Comparison of ENCODE assay signal across 26 cellular contexts in the genomic region with DNA sequence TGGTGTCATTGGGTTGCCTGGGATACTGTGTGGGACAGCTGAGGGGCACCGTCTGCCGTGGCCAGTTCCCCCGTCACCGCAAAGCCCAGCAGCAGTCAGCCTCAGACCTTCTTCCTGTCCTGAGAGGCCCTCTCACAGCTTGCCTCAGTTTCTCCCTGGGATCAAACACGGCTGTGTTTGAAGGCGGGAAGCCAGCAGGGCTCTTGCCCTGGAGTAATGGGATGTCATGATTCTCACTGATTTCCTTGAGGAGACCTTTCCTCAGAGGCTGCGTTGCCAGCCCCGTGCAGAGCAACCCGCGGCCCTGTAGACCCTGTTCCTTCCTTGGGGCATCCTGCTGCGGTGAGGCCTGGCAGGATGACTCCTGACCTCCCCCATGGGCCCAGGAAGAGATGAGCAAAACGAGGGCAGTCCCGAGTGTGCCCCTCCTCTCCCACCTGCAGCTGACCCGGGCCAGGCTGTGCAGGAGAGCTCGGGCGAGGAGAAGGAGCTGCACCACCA.
"Had no signal": no experiment of that assay in that cellular context is flagged by ENCODE, and none has a peak within 500 bp of the region (broad histone marks: within the 10 kb centered on the region; RNA-seq: fewer than 3 reads in every experiment).

No MANE protein-coding gene starts in this region.

- H3K36me3 ChIP-seq: brain microvascular endothelial cell had no signal

- H3K27me3 Mint-ChIP-seq: activated CD4-positive, alpha-beta T cell treated with anti-CD3 and anti-CD28 coated beads, Interleukin-2, amount 10 ng/mL, durations not matched to agents 7 days and 5 days had no signal

- H3K9me3 ChIP-seq: left ventricle myocardium inferior, neutrophil, pancreas, psoas muscle, transverse colon had no signal

- H3K27me3 ChIP-seq: brain microvascular endothelial cell had no signal

- H3K9me3 Mint-ChIP-seq: activated CD4-positive, alpha-beta T cell treated with anti-CD3 and anti-CD28 coated beads, Interleukin-2, amount 10 ng/mL, durations not matched to agents 7 days and 5 days; activated naive CD4-positive, alpha-beta T cell treated with anti-CD3 and anti-CD28 coated beads, Interleukin-2, amount 10 ng/mL, durations not matched to agents 7 days and 5 days; activated T-helper 1 cell treated with anti-CD3 and anti-CD28 coated beads, Interleukin-12 subunit alpha, Interleukin-12 subunit beta, Interleukin-2, Interleukin-4 antibody, amounts not matched to agents 30 ng/mL and 10 ng/mL and 1 ng/mL, durations not matched to agents 14 hours and 24 hours and 36 hours; nephron progenitor cell had no signal

- ATAC-seq: pancreas, psoas muscle had no signal

- DNase-seq: activated CD4-positive, alpha-beta T cell treated with anti-CD3 and anti-CD28 coated beads, Interleukin-2, amount 10 ng/mL, durations not matched to agents 7 days and 5 days; activated effector memory CD4-positive, alpha-beta T cell treated with anti-CD3 and anti-CD28 coated beads, Interleukin-2, amount 50 U/mL, for 16 hours; activated naive CD4-positive, alpha-beta T cell treated with anti-CD3 and anti-CD28 coated beads, Interleukin-2, amount 10 ng/mL, durations not matched to agents 7 days and 5 days; activated T-cell treated with anti-CD3 and anti-CD28 coated beads for 4 hours; amniotic stem cell; brain microvascular endothelial cell; effector memory CD4-positive, alpha-beta T cell; left ventricle myocardium inferior; nephron progenitor cell; stimulated activated CD4-positive, alpha-beta T cell treated with anti-CD3 and anti-CD28 coated beads, Interleukin-15, amount 100 ng/mL, for 24 hours; stimulated activated CD4-positive, alpha-beta T cell treated with anti-CD3 and anti-CD28 coated beads, Interleukin-2, amount 100 ng/mL, for 24 hours; stimulated activated naive CD4-positive, alpha-beta T cell; T-helper 9 cell; transverse colon had no signal

- H3K4me3 ChIP-seq: coronary artery, dorsolateral prefrontal cortex, left ventricle myocardium inferior, lung, pancreas, psoas muscle, smooth muscle cell, transverse colon had no signal

- H3K27ac Mint-ChIP-seq: activated CD4-positive, alpha-beta T cell treated with anti-CD3 and anti-CD28 coated beads, Interleukin-2, amount 10 ng/mL, durations not matched to agents 7 days and 5 days; activated naive CD4-positive, alpha-beta T cell treated with anti-CD3 and anti-CD28 coated beads, Interleukin-2, amount 10 ng/mL, durations not matched to agents 7 days and 5 days; activated T-helper 1 cell treated with anti-CD3 and anti-CD28 coated beads, Interleukin-12 subunit alpha, Interleukin-12 subunit beta, Interleukin-2, Interleukin-4 antibody, amounts not matched to agents 30 ng/mL and 10 ng/mL and 1 ng/mL, durations not matched to agents 14 hours and 24 hours and 36 hours; nephron progenitor cell had no signal

- H3K4me2 ChIP-seq: smooth muscle cell had no signal

- H3K27ac ChIP-seq: brain microvascular endothelial cell, coronary artery, dorsolateral prefrontal cortex, left ventricle myocardium inferior, neutrophil, pancreas, psoas muscle, transverse colon, VCaP had no signal

- FAIRE-seq: astrocyte, frontal cortex, pancreas, TTC549 had no signal

- H3K4me1 ChIP-seq: pancreas had no signal

- H3K4me3 Mint-ChIP-seq: activated CD4-positive, alpha-beta T cell treated with anti-CD3 and anti-CD28 coated beads, Interleukin-2, amount 10 ng/mL, durations not matched to agents 7 days and 5 days; activated naive CD4-positive, alpha-beta T cell treated with anti-CD3 and anti-CD28 coated beads, Interleukin-2, amount 10 ng/mL, durations not matched to agents 7 days and 5 days; activated T-helper 1 cell treated with anti-CD3 and anti-CD28 coated beads, Interleukin-12 subunit alpha, Interleukin-12 subunit beta, Interleukin-2, Interleukin-4 antibody, amounts not matched to agents 30 ng/mL and 10 ng/mL and 1 ng/mL, durations not matched to agents 14 hours and 24 hours and 36 hours; nephron progenitor cell had no signal
